In genomic region chr6:148577687-148578488, GRCh38 we compare ENCODE assay signal across 8 cellular contexts.
DNase-seq lines count a peak whose midpoint lies in the region; ATAC-seq, FAIRE-seq and TF ChIP-seq lines count a peak whose summit lies in the region.

No MANE protein-coding gene starts in this region.

- no peak overlapping the region for H3K27ac ChIP-seq in Peyer's patch
- no peak overlapping the region for H3K27ac ChIP-seq in heart right ventricle
- no peak overlapping the region for H3K27ac ChIP-seq in psoas muscle

- no peak for TF ChIP-seq POLR2A in Peyer's patch (IDR thresholded peaks at IDR 0.05)

- H3K9me3 ChIP-seq in Peyer's patch: no peaks in the 10 kb centered on the region
- H3K9me3 ChIP-seq in heart right ventricle: peaks cover 0 to 4% (median 0%) of the 10 kb centered on the region in 11 donors
- H3K9me3 ChIP-seq in psoas muscle: no peaks in the 10 kb centered on the region

- ATAC-seq in GM21717 (IDR thresholded peaks at IDR 0.05; ENCODE audit: unreplicated experiment) (peak; percentile 91), heart right ventricle (peak; percentile 97 to 100 (median 99)), psoas muscle (peak; percentile 97 to 100 (median 100))

- no peak for FAIRE-seq in HTR-8/SVneo (lab: Jason Lieb, UNC)

- no peaks in the 10 kb centered on the region for H3K27me3 ChIP-seq in Peyer's patch
- H3K27me3 ChIP-seq in heart right ventricle: peaks cover 0 to 11% (median 4%) of the 10 kb centered on the region in 7 donors
- H3K27me3 ChIP-seq in psoas muscle (ENCODE audit: insufficient read depth in 3 of 3, low read length in 2 of 3): no peaks in the 10 kb centered on the region

- DNase-seq in NK-92 treated with Interleukin-12 subunit alpha and Interleukin-12 subunit beta, amount 100 ng/mL, for 24 hours (lab: John Stamatoyannopoulos, UW): peak; percentile 47
- DNase-seq in NK-92 (lab: John Stamatoyannopoulos, UW; ENCODE audit: unreplicated experiment) (no peak), HTR-8/SVneo (ENCODE audit: insufficient read length, low spot score) (peak; percentile 61), Peyer's patch (peak in 2 of 3 donors; percentile 70 to 84), amniotic stem cell (lab: John Stamatoyannopoulos, UW) (peak; percentile 46), heart right ventricle (peak; percentile 61 to 75), psoas muscle (peak; percentile 78 to 90)

- H3K36me3 ChIP-seq in Peyer's patch (no peaks in the 10 kb centered on the region), heart right ventricle (no peaks in the 10 kb centered on the region), psoas muscle (ENCODE audit: insufficient read depth in 1 of 2, low read depth in 1 of 2) (no peaks in the 10 kb centered on the region)

- 8 to 12% methylated on average over 7 of the region's 7 CpGs for WGBS in heart right ventricle, 2 donors
- WGBS in psoas muscle, 3 donors: 7 to 15% (median 11%) methylated on average over 7 of the region's 7 CpGs

- H3K4me1 ChIP-seq in Peyer's patch: no peaks in the 10 kb centered on the region
- no peaks in the 10 kb centered on the region for H3K4me1 ChIP-seq in heart right ventricle
- H3K4me1 ChIP-seq in psoas muscle: no peaks in the 10 kb centered on the region

- intact Hi-C loops in heart right ventricle (cut with DNase I) (loop anchor here in 9 of 10 donors (1.0 to 10.0 kb wide), 7 partner anchors 124 to 374 kb away; partner anchors contain the start of gene UST (in 2 of the 9)), psoas muscle (cut with DNase I) (loop anchor here (1.0 to 5.0 kb wide), 5 partner anchors 34 to 370 kb away; no protein-coding TSS in a partner anchor)

- H3K4me3 ChIP-seq in Peyer's patch: no peak overlapping the region
- no peak overlapping the region for H3K4me3 ChIP-seq in heart right ventricle
- H3K4me3 ChIP-seq in psoas muscle: no peak overlapping the region

- TF ChIP-seq CTCF in Peyer's patch (IDR thresholded peaks at IDR 0.05) (peak; percentile 20 to 77 (median 61)), heart right ventricle (IDR thresholded peaks at IDR 0.05) (peak; percentile 60 to 96 (median 81)), psoas muscle (IDR thresholded peaks at IDR 0.05) (peak; percentile 89)
